Comparison of ENCODE assay signal across 24 cellular contexts in genomic region chr2:55140316-55141219, GRCh38.
DNase-seq lines count a peak whose midpoint lies in the region; ATAC-seq, FAIRE-seq and TF ChIP-seq lines count a peak whose summit lies in the region.
"Had no signal": no experiment of that assay in that cellular context is flagged by ENCODE, and none has a peak within 500 bp of the region (broad histone marks: within the 10 kb centered on the region; RNA-seq: fewer than 3 reads in every experiment).

No MANE protein-coding gene starts in this region.

- H3K27ac ChIP-seq in HepG2 (ENCODE audit: extremely low read length, insufficient read depth, low read length) (no peak overlapping the region), right lobe of liver (no peak overlapping the region), angular gyrus (ENCODE audit: low read depth, low read length) (peak overlapping the region; percentile 88), layer of hippocampus (ENCODE audit: low read depth, low read length) (peak overlapping the region; percentile 97), SJCRH30 (no peak overlapping the region)
- H3K27ac ChIP-seq: adrenal gland; BLaER1 treated with 17β-estradiol and CSF1 and Interleukin-3, amounts not matched to agents 10 nM and 100 nM; cardiac muscle cell; gastrocnemius medialis; uterus had no signal

- FAIRE-seq in HepG2 (lab: Jason Lieb, UNC): no peak
- FAIRE-seq: D721Med, GM12892, GM19239, keratinocyte had no signal

- TF ChIP-seq EP300 in HepG2 (IDR thresholded peaks at IDR 0.05; ENCODE audit: low read depth in 2 of 2, low read length in 2 of 2) (no peak), HepG2 (CRISPR knock-in tag; IDR thresholded peaks at IDR 0.05; ENCODE audit: borderline replicate concordance) (no peak)

- no peak for TF ChIP-seq RAD21 in HepG2 (CRISPR knock-in tag; IDR thresholded peaks at IDR 0.05)

- H3K4me2 ChIP-seq in HepG2 (ENCODE audit: low read depth, low read length): no peak overlapping the region

- TF ChIP-seq POLR2A in HepG2 (IDR thresholded peaks at IDR 0.05; ENCODE audit: insufficient read depth in 1 of 2, low read depth in 2 of 2, low read length in 2 of 2): no peak
- TF ChIP-seq POLR2A in right lobe of liver (IDR thresholded peaks at IDR 0.05): no peak

- no peak overlapping the region for H3K4me3 ChIP-seq in HepG2 (replicated peaks in 1 of 3; ENCODE audit: insufficient read depth in 1 of 3, low read depth in 2 of 3, low read length in 3 of 3)
- no peak overlapping the region for H3K4me3 ChIP-seq in right lobe of liver
- no peak overlapping the region for H3K4me3 ChIP-seq in SJCRH30
- H3K4me3 ChIP-seq: adrenal gland; BLaER1 treated with 17β-estradiol and CSF1 and Interleukin-3, amounts not matched to agents 10 nM and 100 nM; cardiac muscle cell; gastrocnemius medialis; lung; uterus had no signal

- ATAC-seq in HepG2 (no peak), right lobe of liver (no peak)
- ATAC-seq: gastrocnemius medialis, Right ventricle myocardium inferior had no signal

- WGBS in HepG2 (ENCODE audit: low lambda C conversion rate): 55% methylated on average over 8 of the region's 8 CpGs
- WGBS in right lobe of liver (ENCODE audit: insufficient coverage, low coverage, low lambda C conversion rate, missing lambda C conversion rate): 80% methylated on average over 6 of the region's 8 CpGs

- H3K4me1 ChIP-seq in HepG2 (ENCODE audit: insufficient read depth, low read length) (peaks cover 40% of the 10 kb centered on the region), right lobe of liver (peaks cover 0 to 8% (median 0%) of the 10 kb centered on the region in 4 donors), SJCRH30 (no peaks in the 10 kb centered on the region)
- H3K4me1 ChIP-seq: gastrocnemius medialis, uterus had no signal

- BruUV-seq in HepG2 (replicated peaks; lab: Mats Ljungman, UMichigan): no TSS peak

- H3K27me3 ChIP-seq in HepG2 (ENCODE audit: control insufficient read depth in 1 of 2, insufficient read depth in 2 of 2, low read length in 2 of 2) (peaks cover 1 to 29% of the 10 kb centered on the region in 2 experiments; a peak in 3 of 5 replicates), right lobe of liver (no peaks in the 10 kb centered on the region), layer of hippocampus (ENCODE audit: control insufficient read depth, insufficient read depth, low read length) (no peaks in the 10 kb centered on the region), SJCRH30 (no peaks in the 10 kb centered on the region)
- H3K27me3 ChIP-seq: adrenal gland; BLaER1 treated with 17β-estradiol and CSF1 and Interleukin-3, amounts not matched to agents 10 nM and 100 nM; cardiac muscle cell; gastrocnemius medialis; uterus had no signal

- no peaks in the 10 kb centered on the region for H4K20me1 ChIP-seq in HepG2 (ENCODE audit: insufficient read depth, low read length)
- H4K20me1 ChIP-seq: BLaER1 treated with 17β-estradiol and CSF1 and Interleukin-3, amounts not matched to agents 10 nM and 100 nM had no signal

- no peaks in the 10 kb centered on the region for H3K79me2 ChIP-seq in HepG2 (ENCODE audit: insufficient read depth, low read length)

- POLR2A ChIA-PET in HepG2 (lab: Yijun Ruan, JAX): no interaction called here

- intact Hi-C loops in HepG2 (cut with micrococcal nuclease; ENCODE audit: unreplicated experiment): no loop called here
- intact Hi-C loops in right lobe of liver (cut with DNase I): no loop called here

- H2AFZ ChIP-seq in HepG2 (ENCODE audit: low read length): no peak overlapping the region

- H3K9me3 ChIP-seq in HepG2 (ENCODE audit: low read length) (no peaks in the 10 kb centered on the region), right lobe of liver (no peaks in the 10 kb centered on the region), SJCRH30 (replicated peaks) (peaks cover 8% of the 10 kb centered on the region; the same call in 1 of the 2 replicates)
- H3K9me3 ChIP-seq: adrenal gland, gastrocnemius medialis, uterus had no signal

- TF ChIP-seq CTCF in HepG2 (CRISPR knock-in tag; IDR thresholded peaks at IDR 0.05): no peak
- TF ChIP-seq CTCF in right lobe of liver (IDR thresholded peaks at IDR 0.05): no peak
- no peak for TF ChIP-seq CTCF in GM13976 (IDR thresholded peaks at IDR 0.05; ENCODE audit: borderline replicate concordance, control extremely low read depth, extremely low read depth, insufficient read depth, missing control alignments)

- in situ Hi-C loops in HepG2 (cut with HindIII; ENCODE audit: extremely low pct_ligation_motif_present, low pct_unique_long_range_greater_than_20kb) (no loop called here), GM13976 (cut with MboI; ENCODE audit: low sequenced_read_pairs, unreplicated experiment) (no loop called here)

- CTCF ChIA-PET in HepG2 (lab: Yijun Ruan, JAX; ENCODE audit: low intra/inter-chr PET ratio, low total read pairs): no interaction called here

- no peak overlapping the region for H3K9ac ChIP-seq in HepG2 (ENCODE audit: insufficient read depth, low read depth, low read length)
- H3K9ac ChIP-seq: BLaER1 treated with 17β-estradiol and CSF1 and Interleukin-3, amounts not matched to agents 10 nM and 100 nM had no signal

- H3K36me3 ChIP-seq in HepG2 (replicated peaks in 1 of 2; ENCODE audit: control insufficient read depth in 1 of 2, insufficient read depth in 2 of 2, low read length in 2 of 2): no peaks in the 10 kb centered on the region
- H3K36me3 ChIP-seq in right lobe of liver: no peaks in the 10 kb centered on the region
- no peaks in the 10 kb centered on the region for H3K36me3 ChIP-seq in SJCRH30
- H3K36me3 ChIP-seq: adrenal gland; BLaER1 treated with 17β-estradiol and CSF1 and Interleukin-3, amounts not matched to agents 10 nM and 100 nM; cardiac muscle cell; gastrocnemius medialis; uterus had no signal

- DNase-seq in HepG2 (ENCODE audit: low spot score) (no peak), right lobe of liver (no peak), NCI-H226 (no peak), GM13976 (ENCODE audit: low spot score) (no peak), SJCRH30 (no peak)
- DNase-seq in activated CD4-positive, CD25-positive, alpha-beta regulatory T cell treated with anti-CD3 and anti-CD28 coated beads, Interleukin-2, amount 50 U/mL, for 72 hours: no peak
- DNase-seq: ACHN; activated CD4-positive, alpha-beta T cell treated with anti-CD3 and anti-CD28 coated beads, Interleukin-2, amount 50 U/mL, for 1 hour; adrenal gland; gastrocnemius medialis; GDM1; NCI-H1436; stimulated activated CD8-positive, alpha-beta memory T cell treated with anti-CD3 and anti-CD28 coated beads, Interleukin-4, amount 100 ng/mL, for 48 hours; uterus had no signal

TF ChIP-seq in HepG2, 621 proteins besides CTCF, POLR2A, EP300 and RAD21:
- TF ChIP-seq CEBPG (CRISPR knock-in tag; IDR thresholded peaks at IDR 0.05) (peak; percentile 44; the same call in 1 of the 2 replicates), RARA (CRISPR knock-in tag; IDR thresholded peaks at IDR 0.05) (no peak), CEBPB (IDR thresholded peaks at IDR 0.05; ENCODE audit: borderline replicate concordance, low read depth, low read length) (peak; percentile 13; the same call in 1 of the 2 replicates)
- TF ChIP-seq, protein P1, sequence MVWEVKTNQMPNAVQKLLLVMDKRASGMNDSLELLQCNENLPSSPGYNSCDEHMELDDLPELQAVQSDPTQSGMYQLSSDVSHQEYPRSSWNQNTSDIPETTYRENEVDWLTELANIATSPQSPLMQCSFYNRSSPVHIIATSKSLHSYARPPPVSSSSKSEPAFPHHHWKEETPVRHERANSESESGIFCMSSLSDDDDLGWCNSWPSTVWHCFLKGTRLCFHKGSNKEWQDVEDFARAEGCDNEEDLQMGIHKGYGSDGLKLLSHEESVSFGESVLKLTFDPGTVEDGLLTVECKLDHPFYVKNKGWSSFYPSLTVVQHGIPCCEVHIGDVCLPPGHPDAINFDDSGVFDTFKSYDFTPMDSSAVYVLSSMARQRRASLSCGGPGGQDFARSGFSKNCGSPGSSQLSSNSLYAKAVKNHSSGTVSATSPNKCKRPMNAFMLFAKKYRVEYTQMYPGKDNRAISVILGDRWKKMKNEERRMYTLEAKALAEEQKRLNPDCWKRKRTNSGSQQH (CRISPR knock-in tag; IDR thresholded peaks at IDR 0.05; ENCODE audit: low read depth): no peak
- TF ChIP-seq, protein P2, sequence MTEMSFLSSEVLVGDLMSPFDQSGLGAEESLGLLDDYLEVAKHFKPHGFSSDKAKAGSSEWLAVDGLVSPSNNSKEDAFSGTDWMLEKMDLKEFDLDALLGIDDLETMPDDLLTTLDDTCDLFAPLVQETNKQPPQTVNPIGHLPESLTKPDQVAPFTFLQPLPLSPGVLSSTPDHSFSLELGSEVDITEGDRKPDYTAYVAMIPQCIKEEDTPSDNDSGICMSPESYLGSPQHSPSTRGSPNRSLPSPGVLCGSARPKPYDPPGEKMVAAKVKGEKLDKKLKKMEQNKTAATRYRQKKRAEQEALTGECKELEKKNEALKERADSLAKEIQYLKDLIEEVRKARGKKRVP (CRISPR knock-in tag; IDR thresholded peaks at IDR 0.05): peak in 1 of 2 experiments; percentile 68; a peak in 2 of 4 replicates

Comparison
In these comparisons a context has a peak if more than half of its experiments do, and no peak if none do; other contexts are left out.
1. H3K27ac ChIP-seq: peak in angular gyrus (single experiment) and layer of hippocampus (single experiment); none in HepG2 (single experiment), right lobe of liver (0 of 3) and SJCRH30 (single experiment).